ENCODE assay signal across 1 cellular context in genomic region chr9:6788175-6789016, GRCh38.
TF ChIP-seq lines count a peak whose summit lies in the region.

No MANE protein-coding gene starts in this region.

TF ChIP-seq in HepG2, 621 proteins besides CTCF, POLR2A, EP300 and RAD21 (continued from another document and continues in another):
- TF ChIP-seq, protein P1, sequence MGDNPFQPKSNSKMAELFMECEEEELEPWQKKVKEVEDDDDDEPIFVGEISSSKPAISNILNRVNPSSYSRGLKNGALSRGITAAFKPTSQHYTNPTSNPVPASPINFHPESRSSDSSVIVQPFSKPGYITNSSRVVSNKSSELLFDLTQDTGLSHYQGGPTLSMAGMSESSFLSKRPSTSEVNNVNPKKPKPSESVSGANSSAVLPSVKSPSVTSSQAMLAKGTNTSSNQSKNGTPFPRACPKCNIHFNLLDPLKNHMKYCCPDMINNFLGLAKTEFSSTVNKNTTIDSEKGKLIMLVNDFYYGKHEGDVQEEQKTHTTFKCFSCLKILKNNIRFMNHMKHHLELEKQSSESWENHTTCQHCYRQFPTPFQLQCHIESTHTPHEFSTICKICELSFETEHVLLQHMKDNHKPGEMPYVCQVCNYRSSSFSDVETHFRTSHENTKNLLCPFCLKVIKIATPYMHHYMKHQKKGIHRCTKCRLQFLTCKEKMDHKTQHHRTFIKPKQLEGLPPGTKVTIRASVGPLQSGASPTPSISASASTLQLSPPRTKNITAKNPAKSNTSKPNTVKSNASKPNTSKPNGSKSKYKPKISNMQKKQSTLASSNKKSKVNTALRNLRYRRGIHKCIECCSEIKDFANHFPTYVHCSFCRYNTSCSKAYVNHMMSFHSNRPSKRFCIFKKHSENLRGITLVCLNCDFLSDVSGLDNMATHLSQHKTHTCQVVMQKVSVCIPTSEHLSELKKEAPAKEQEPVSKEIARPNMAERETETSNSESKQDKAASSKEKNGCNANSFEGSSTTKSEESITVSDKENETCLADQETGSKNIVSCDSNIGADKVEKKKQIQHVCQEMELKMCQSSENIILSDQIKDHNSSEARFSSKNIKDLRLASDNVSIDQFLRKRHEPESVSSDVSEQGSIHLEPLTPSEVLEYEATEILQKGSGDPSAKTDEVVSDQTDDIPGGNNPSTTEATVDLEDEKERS (CRISPR knock-in tag; IDR thresholded peaks at IDR 0.05) = peak; percentile 33; the same call in 1 of the 2 replicates
- TF ChIP-seq, protein P2, sequence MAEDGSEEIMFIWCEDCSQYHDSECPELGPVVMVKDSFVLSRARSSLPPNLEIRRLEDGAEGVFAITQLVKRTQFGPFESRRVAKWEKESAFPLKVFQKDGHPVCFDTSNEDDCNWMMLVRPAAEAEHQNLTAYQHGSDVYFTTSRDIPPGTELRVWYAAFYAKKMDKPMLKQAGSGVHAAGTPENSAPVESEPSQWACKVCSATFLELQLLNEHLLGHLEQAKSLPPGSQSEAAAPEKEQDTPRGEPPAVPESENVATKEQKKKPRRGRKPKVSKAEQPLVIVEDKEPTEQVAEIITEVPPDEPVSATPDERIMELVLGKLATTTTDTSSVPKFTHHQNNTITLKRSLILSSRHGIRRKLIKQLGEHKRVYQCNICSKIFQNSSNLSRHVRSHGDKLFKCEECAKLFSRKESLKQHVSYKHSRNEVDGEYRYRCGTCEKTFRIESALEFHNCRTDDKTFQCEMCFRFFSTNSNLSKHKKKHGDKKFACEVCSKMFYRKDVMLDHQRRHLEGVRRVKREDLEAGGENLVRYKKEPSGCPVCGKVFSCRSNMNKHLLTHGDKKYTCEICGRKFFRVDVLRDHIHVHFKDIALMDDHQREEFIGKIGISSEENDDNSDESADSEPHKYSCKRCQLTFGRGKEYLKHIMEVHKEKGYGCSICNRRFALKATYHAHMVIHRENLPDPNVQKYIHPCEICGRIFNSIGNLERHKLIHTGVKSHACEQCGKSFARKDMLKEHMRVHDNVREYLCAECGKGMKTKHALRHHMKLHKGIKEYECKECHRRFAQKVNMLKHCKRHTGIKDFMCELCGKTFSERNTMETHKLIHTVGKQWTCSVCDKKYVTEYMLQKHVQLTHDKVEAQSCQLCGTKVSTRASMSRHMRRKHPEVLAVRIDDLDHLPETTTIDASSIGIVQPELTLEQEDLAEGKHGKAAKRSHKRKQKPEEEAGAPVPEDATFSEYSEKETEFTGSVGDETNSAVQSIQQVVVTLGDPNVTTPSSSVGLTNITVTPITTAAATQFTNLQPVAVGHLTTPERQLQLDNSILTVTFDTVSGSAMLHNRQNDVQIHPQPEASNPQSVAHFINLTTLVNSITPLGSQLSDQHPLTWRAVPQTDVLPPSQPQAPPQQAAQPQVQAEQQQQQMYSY (CRISPR knock-in tag; IDR thresholded peaks at IDR 0.05) = no peak
- TF ChIP-seq MAFF (IDR thresholded peaks at IDR 0.05; ENCODE audit: low read depth, low read length) (peak; percentile 56), TBX3 (IDR thresholded peaks at IDR 0.05; ENCODE audit: borderline replicate concordance) (no peak), RARG (CRISPR knock-in tag; IDR thresholded peaks at IDR 0.05; ENCODE audit: low read depth) (no peak), ZNF282 (IDR thresholded peaks at IDR 0.05; ENCODE audit: partially characterized antibody) (no peak), SAFB2 (CRISPR knock-in tag; IDR thresholded peaks at IDR 0.05; ENCODE audit: borderline replicate concordance, low read depth) (no peak), HMG20B (CRISPR knock-in tag; conservative IDR thresholded peaks at IDR 0.05) (no peak), ZNF83 (CRISPR knock-in tag; IDR thresholded peaks at IDR 0.05; ENCODE audit: borderline replicate concordance) (no peak), LBX2 (CRISPR knock-in tag; IDR thresholded peaks at IDR 0.05; ENCODE audit: borderline replicate concordance) (0 out of 2 replicates have a peak, but pooled peaks have one; percentile 55), SAP130 (CRISPR knock-in tag; IDR thresholded peaks at IDR 0.05; ENCODE audit: low read depth) (peak; percentile 75), RORA (CRISPR knock-in tag; IDR thresholded peaks at IDR 0.05) (no peak), PITX1 (CRISPR knock-in tag; IDR thresholded peaks at IDR 0.05) (peak; percentile 50; the same call in 1 of the 2 replicates), SMARCC2 (IDR thresholded peaks at IDR 0.05) (no peak), JARID2 (CRISPR knock-in tag; IDR thresholded peaks at IDR 0.05; ENCODE audit: insufficient replicate concordance) (no peak), ZNF136 (CRISPR knock-in tag; IDR thresholded peaks at IDR 0.05; ENCODE audit: low read depth) (no peak), FOXA3 (CRISPR knock-in tag; IDR thresholded peaks at IDR 0.05) (peak; percentile 95), THRA (CRISPR knock-in tag; IDR thresholded peaks at IDR 0.05; ENCODE audit: borderline replicate concordance) (peak; percentile 42), FLYWCH1 (CRISPR knock-in tag; IDR thresholded peaks at IDR 0.05) (no peak), TRIM22 (IDR thresholded peaks at IDR 0.05) (no peak), GATAD2A (CRISPR knock-in tag; IDR thresholded peaks at IDR 0.05) (peak; percentile 91), ZNF781 (CRISPR knock-in tag; IDR thresholded peaks at IDR 0.05; ENCODE audit: borderline replicate concordance, not compliant biosample characterization) (no peak), POGZ (CRISPR knock-in tag; IDR thresholded peaks at IDR 0.05) (peak; percentile 54; the same call in 1 of the 2 replicates), RFXANK (CRISPR knock-in tag; IDR thresholded peaks at IDR 0.05) (no peak), FOXC1 (CRISPR knock-in tag; IDR thresholded peaks at IDR 0.05; ENCODE audit: borderline replicate concordance) (no peak), NFKBIZ (CRISPR knock-in tag; IDR thresholded peaks at IDR 0.05) (no peak), RBM22 (optimal IDR thresholded peaks at IDR 0.05; ENCODE audit: low read length) (no peak), FOXK2 (IDR thresholded peaks at IDR 0.05) (peak; percentile 75; the same call in 1 of the 2 replicates), SRSF4 (IDR thresholded peaks at IDR 0.05; ENCODE audit: low read depth, low read length, poor library complexity, severe bottlenecking) (no peak), ZKSCAN5 (CRISPR knock-in tag; IDR thresholded peaks at IDR 0.05) (no peak), ZNF777 (CRISPR knock-in tag; IDR thresholded peaks at IDR 0.05) (no peak), ETV6 (CRISPR knock-in tag; conservative IDR thresholded peaks at IDR 0.05) (no peak), ZNF782 (CRISPR knock-in tag; IDR thresholded peaks at IDR 0.05; ENCODE audit: borderline replicate concordance) (no peak), SSRP1 (CRISPR knock-in tag; IDR thresholded peaks at IDR 0.05) (peak; percentile 63; the same call in 1 of the 2 replicates), RCOR2 (CRISPR knock-in tag; IDR thresholded peaks at IDR 0.05) (no peak), TMF1 (CRISPR knock-in tag; IDR thresholded peaks at IDR 0.05; ENCODE audit: low read depth) (no peak), ATF4 (CRISPR knock-in tag; IDR thresholded peaks at IDR 0.05) (no peak), ZNF331 (CRISPR knock-in tag; IDR thresholded peaks at IDR 0.05) (peak; percentile 52; the same call in 1 of the 2 replicates), ZNF3 (CRISPR knock-in tag; IDR thresholded peaks at IDR 0.05) (peak; percentile 79; the same call in 1 of the 2 replicates), HDAC1 (CRISPR knock-in tag; IDR thresholded peaks at IDR 0.05) (peak; percentile 67), ZNF709 (CRISPR knock-in tag; IDR thresholded peaks at IDR 0.05) (no peak), NR2F1 (CRISPR knock-in tag; IDR thresholded peaks at IDR 0.05) (no peak), REXO4 (CRISPR knock-in tag; IDR thresholded peaks at IDR 0.05; ENCODE audit: borderline replicate concordance) (no peak), ZNF572 (CRISPR knock-in tag; IDR thresholded peaks at IDR 0.05) (no peak), ZNF768 (CRISPR knock-in tag; IDR thresholded peaks at IDR 0.05) (no peak)
- TF ChIP-seq, protein P3, sequence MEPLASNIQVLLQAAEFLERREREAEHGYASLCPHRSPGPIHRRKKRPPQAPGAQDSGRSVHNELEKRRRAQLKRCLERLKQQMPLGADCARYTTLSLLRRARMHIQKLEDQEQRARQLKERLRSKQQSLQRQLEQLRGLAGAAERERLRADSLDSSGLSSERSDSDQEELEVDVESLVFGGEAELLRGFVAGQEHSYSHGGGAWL (CRISPR knock-in tag; IDR thresholded peaks at IDR 0.05) = 0 out of 2 replicates have a peak, but pooled peaks have one; percentile 29
- TF ChIP-seq, protein P4, sequence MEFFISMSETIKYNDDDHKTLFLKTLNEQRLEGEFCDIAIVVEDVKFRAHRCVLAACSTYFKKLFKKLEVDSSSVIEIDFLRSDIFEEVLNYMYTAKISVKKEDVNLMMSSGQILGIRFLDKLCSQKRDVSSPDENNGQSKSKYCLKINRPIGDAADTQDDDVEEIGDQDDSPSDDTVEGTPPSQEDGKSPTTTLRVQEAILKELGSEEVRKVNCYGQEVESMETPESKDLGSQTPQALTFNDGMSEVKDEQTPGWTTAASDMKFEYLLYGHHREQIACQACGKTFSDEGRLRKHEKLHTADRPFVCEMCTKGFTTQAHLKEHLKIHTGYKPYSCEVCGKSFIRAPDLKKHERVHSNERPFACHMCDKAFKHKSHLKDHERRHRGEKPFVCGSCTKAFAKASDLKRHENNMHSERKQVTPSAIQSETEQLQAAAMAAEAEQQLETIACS (CRISPR knock-in tag; IDR thresholded peaks at IDR 0.05) = no peak
- TF ChIP-seq, protein P5, sequence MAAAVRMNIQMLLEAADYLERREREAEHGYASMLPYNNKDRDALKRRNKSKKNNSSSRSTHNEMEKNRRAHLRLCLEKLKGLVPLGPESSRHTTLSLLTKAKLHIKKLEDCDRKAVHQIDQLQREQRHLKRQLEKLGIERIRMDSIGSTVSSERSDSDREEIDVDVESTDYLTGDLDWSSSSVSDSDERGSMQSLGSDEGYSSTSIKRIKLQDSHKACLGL (CRISPR knock-in tag; IDR thresholded peaks at IDR 0.05) = no peak
- TF ChIP-seq, protein P6, sequence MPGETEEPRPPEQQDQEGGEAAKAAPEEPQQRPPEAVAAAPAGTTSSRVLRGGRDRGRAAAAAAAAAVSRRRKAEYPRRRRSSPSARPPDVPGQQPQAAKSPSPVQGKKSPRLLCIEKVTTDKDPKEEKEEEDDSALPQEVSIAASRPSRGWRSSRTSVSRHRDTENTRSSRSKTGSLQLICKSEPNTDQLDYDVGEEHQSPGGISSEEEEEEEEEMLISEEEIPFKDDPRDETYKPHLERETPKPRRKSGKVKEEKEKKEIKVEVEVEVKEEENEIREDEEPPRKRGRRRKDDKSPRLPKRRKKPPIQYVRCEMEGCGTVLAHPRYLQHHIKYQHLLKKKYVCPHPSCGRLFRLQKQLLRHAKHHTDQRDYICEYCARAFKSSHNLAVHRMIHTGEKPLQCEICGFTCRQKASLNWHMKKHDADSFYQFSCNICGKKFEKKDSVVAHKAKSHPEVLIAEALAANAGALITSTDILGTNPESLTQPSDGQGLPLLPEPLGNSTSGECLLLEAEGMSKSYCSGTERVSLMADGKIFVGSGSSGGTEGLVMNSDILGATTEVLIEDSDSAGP (CRISPR knock-in tag; IDR thresholded peaks at IDR 0.05; ENCODE audit: borderline replicate concordance) = no peak; the same call in 1 of the 2 replicates
- TF ChIP-seq, protein P7, sequence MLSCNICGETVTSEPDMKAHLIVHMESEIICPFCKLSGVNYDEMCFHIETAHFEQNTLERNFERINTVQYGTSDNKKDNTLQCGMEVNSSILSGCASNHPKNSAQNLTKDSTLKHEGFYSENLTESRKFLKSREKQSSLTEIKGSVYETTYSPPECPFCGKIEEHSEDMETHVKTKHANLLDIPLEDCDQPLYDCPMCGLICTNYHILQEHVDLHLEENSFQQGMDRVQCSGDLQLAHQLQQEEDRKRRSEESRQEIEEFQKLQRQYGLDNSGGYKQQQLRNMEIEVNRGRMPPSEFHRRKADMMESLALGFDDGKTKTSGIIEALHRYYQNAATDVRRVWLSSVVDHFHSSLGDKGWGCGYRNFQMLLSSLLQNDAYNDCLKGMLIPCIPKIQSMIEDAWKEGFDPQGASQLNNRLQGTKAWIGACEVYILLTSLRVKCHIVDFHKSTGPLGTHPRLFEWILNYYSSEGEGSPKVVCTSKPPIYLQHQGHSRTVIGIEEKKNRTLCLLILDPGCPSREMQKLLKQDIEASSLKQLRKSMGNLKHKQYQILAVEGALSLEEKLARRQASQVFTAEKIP (CRISPR knock-in tag; IDR thresholded peaks at IDR 0.05; ENCODE audit: borderline replicate concordance) = no peak
- TF ChIP-seq, protein P8, sequence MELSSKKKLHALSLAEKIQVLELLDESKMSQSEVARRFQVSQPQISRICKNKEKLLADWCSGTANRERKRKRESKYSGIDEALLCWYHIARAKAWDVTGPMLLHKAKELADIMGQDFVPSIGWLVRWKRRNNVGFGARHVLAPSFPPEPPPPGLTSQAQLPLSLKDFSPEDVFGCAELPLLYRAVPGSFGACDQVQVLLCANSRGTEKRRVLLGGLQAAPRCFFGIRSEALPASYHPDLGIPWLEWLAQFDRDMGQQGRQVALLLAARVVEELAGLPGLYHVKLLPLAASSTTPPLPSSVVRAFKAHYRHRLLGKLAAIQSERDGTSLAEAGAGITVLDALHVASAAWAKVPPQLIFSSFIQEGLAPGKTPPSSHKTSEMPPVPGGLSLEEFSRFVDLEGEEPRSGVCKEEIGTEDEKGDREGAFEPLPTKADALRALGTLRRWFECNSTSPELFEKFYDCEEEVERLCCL (CRISPR knock-in tag; IDR thresholded peaks at IDR 0.05; ENCODE audit: borderline replicate concordance) = no peak
